13 cellular contexts compared by ENCODE assay signal in genomic region chr1:228809621-228810313, GRCh38.
DNase-seq lines count a peak whose midpoint lies in the region; ATAC-seq and TF ChIP-seq lines count a peak whose summit lies in the region.
"Had no signal": no experiment of that assay in that cellular context is flagged by ENCODE, and none has a peak within 500 bp of the region (broad histone marks: within the 10 kb centered on the region; RNA-seq: fewer than 3 reads in every experiment).

No MANE protein-coding gene starts in this region.

- DNase-seq in activated CD4-positive, alpha-beta T cell treated with anti-CD3 and anti-CD28 coated beads for 36 hours: peak; percentile 53
- DNase-seq in activated CD4-positive, alpha-beta T cell treated with anti-CD3 and anti-CD28 coated beads for 4 hours: no peak
- DNase-seq in T-helper 17 cell: no peak
- peak; percentile 62 for DNase-seq in hepatocyte (ENCODE audit: low spot score)
- DNase-seq in progenitor cell of endocrine pancreas (ENCODE audit: low spot score, unreplicated experiment): no peak
- DNase-seq in NOMO-1 treated with DMSO at 0.1 percent for 48 hours (lab: John Stamatoyannopoulos, UW; ENCODE audit: unreplicated experiment): no peak
- DNase-seq in posterior vena cava (ENCODE audit: low spot score): no peak
- DNase-seq: anterior cingulate cortex, DMS79, KG1, NCI-H2107 had no signal

- H2AFZ ChIP-seq in hepatocyte: no peak overlapping the region

- H3K4me2 ChIP-seq in hepatocyte: no peak overlapping the region

- no peaks in the 10 kb centered on the region for H3K27me3 ChIP-seq in hepatocyte
- H3K27me3 ChIP-seq: right atrium auricular region had no signal

- H3K27ac Mint-ChIP-seq in activated CD4-positive, alpha-beta T cell treated with anti-CD3 and anti-CD28 coated beads for 36 hours: peak overlapping the region; percentile 51
- no peak overlapping the region for H3K27ac Mint-ChIP-seq in T-helper 17 cell
- H3K27ac Mint-ChIP-seq in progenitor cell of endocrine pancreas: peak overlapping the region; percentile 87

- H3K4me3 Mint-ChIP-seq in activated CD4-positive, alpha-beta T cell treated with anti-CD3 and anti-CD28 coated beads for 36 hours: no peak overlapping the region
- no peak overlapping the region for H3K4me3 Mint-ChIP-seq in T-helper 17 cell
- H3K4me3 Mint-ChIP-seq in progenitor cell of endocrine pancreas (ENCODE audit: low read depth): no peak overlapping the region

- peaks cover 33% of the 10 kb centered on the region for H3K4me1 ChIP-seq in hepatocyte (ENCODE audit: insufficient read depth)

- intact Hi-C loops in activated CD4-positive, alpha-beta T cell treated with anti-CD3 and anti-CD28 coated beads for 36 hours (cut with DNase I, micrococcal nuclease): no loop called here
- intact Hi-C loops in posterior vena cava (cut with DNase I): loop anchor here in 1 of 2 donors (1.0 kb wide), 1 partner anchor 34 kb away; no protein-coding TSS in a partner anchor

- TF ChIP-seq CTCF in hepatocyte (IDR thresholded peaks at IDR 0.05; ENCODE audit: poor library complexity): no peak
- no peak for TF ChIP-seq CTCF in progenitor cell of endocrine pancreas (IDR thresholded peaks at IDR 0.05; ENCODE audit: unreplicated experiment)

- POLR2A ChIA-PET in activated CD4-positive, alpha-beta T cell treated with anti-CD3 and anti-CD28 coated beads for 36 hours (lab: Charles Lee): no interaction called here

- H4K20me1 ChIP-seq in hepatocyte (ENCODE audit: insufficient read depth, poor library complexity, severe bottlenecking): no peaks in the 10 kb centered on the region

- CTCF ChIA-PET in activated CD4-positive, alpha-beta T cell treated with anti-CD3 and anti-CD28 coated beads for 36 hours (lab: Charles Lee): no interaction called here

- no peaks in the 10 kb centered on the region for H3K36me3 ChIP-seq in hepatocyte (replicated peaks; ENCODE audit: insufficient read depth, low read depth)
- H3K36me3 ChIP-seq: right atrium auricular region had no signal

- no peaks in the 10 kb centered on the region for H3K27me3 Mint-ChIP-seq in activated CD4-positive, alpha-beta T cell treated with anti-CD3 and anti-CD28 coated beads for 36 hours
- H3K27me3 Mint-ChIP-seq in T-helper 17 cell (no peaks in the 10 kb centered on the region), progenitor cell of endocrine pancreas (no peaks in the 10 kb centered on the region)

- H3K9me3 Mint-ChIP-seq in activated CD4-positive, alpha-beta T cell treated with anti-CD3 and anti-CD28 coated beads for 36 hours (ENCODE audit: low read depth): no peaks in the 10 kb centered on the region
- no peaks in the 10 kb centered on the region for H3K9me3 Mint-ChIP-seq in progenitor cell of endocrine pancreas (ENCODE audit: low read depth)

- peak overlapping the region; percentile 87 for H3K27ac ChIP-seq in hepatocyte
- H3K27ac ChIP-seq: right atrium auricular region had no signal

- ATAC-seq in activated CD4-positive, alpha-beta T cell treated with anti-CD3 and anti-CD28 coated beads for 36 hours: peak; percentile 70
- ATAC-seq in T-helper 17 cell (peak; percentile 54), SK-N-SH treated with all-trans-retinoic acid at 6 μM for 48 hours (no peak)

- 85% methylated on average over 5 of the region's 5 CpGs for WGBS in hepatocyte (ENCODE audit: low lambda C conversion rate, missing lambda C conversion rate)

- no peaks in the 10 kb centered on the region for H3K36me3 Mint-ChIP-seq in activated CD4-positive, alpha-beta T cell treated with anti-CD3 and anti-CD28 coated beads for 36 hours (ENCODE audit: low read depth)
- H3K36me3 Mint-ChIP-seq in T-helper 17 cell (ENCODE audit: low read depth): no peaks in the 10 kb centered on the region
- no peaks in the 10 kb centered on the region for H3K36me3 Mint-ChIP-seq in progenitor cell of endocrine pancreas (ENCODE audit: insufficient read depth)

- H3K9me3 ChIP-seq in T-helper 17 cell (ENCODE audit: control insufficient read depth, low read length, poor library complexity, severe bottlenecking) (no peaks in the 10 kb centered on the region), hepatocyte (ENCODE audit: low read depth) (no peaks in the 10 kb centered on the region)
- H3K9me3 ChIP-seq: right atrium auricular region had no signal

- H3K9me2 ChIP-seq in hepatocyte (replicated peaks; ENCODE audit: insufficient read depth): no peaks in the 10 kb centered on the region

- H3K79me2 ChIP-seq in hepatocyte: no peaks in the 10 kb centered on the region

- H3K4me1 Mint-ChIP-seq in activated CD4-positive, alpha-beta T cell treated with anti-CD3 and anti-CD28 coated beads for 36 hours: peaks cover 38% of the 10 kb centered on the region
- H3K4me1 Mint-ChIP-seq in T-helper 17 cell (peaks cover 32% of the 10 kb centered on the region), progenitor cell of endocrine pancreas (ENCODE audit: low read depth) (peaks cover 41% of the 10 kb centered on the region)

- H3K4me3 ChIP-seq in hepatocyte: no peak overlapping the region
- H3K4me3 ChIP-seq: right atrium auricular region had no signal

TF ChIP-seq in SK-N-SH treated with all-trans-retinoic acid at 6 μM for 48 hours, 23 proteins besides CTCF, POLR2A, EP300 and RAD21:
- no peak for TF ChIP-seq BACH2 (CRISPR knock-in tag; IDR thresholded peaks at IDR 0.05; ENCODE audit: borderline replicate concordance)
- no peak for TF ChIP-seq TCF4 (CRISPR knock-in tag; IDR thresholded peaks at IDR 0.05; ENCODE audit: borderline replicate concordance)
- TF ChIP-seq ZFP3 (CRISPR knock-in tag; IDR thresholded peaks at IDR 0.05): no peak
- TF ChIP-seq, protein P1, sequence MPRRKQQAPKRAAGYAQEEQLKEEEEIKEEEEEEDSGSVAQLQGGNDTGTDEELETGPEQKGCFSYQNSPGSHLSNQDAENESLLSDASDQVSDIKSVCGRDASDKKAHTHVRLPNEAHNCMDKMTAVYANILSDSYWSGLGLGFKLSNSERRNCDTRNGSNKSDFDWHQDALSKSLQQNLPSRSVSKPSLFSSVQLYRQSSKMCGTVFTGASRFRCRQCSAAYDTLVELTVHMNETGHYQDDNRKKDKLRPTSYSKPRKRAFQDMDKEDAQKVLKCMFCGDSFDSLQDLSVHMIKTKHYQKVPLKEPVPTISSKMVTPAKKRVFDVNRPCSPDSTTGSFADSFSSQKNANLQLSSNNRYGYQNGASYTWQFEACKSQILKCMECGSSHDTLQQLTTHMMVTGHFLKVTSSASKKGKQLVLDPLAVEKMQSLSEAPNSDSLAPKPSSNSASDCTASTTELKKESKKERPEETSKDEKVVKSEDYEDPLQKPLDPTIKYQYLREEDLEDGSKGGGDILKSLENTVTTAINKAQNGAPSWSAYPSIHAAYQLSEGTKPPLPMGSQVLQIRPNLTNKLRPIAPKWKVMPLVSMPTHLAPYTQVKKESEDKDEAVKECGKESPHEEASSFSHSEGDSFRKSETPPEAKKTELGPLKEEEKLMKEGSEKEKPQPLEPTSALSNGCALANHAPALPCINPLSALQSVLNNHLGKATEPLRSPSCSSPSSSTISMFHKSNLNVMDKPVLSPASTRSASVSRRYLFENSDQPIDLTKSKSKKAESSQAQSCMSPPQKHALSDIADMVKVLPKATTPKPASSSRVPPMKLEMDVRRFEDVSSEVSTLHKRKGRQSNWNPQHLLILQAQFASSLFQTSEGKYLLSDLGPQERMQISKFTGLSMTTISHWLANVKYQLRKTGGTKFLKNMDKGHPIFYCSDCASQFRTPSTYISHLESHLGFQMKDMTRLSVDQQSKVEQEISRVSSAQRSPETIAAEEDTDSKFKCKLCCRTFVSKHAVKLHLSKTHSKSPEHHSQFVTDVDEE (CRISPR knock-in tag; IDR thresholded peaks at IDR 0.05): no peak
- TF ChIP-seq CSDC2 (CRISPR knock-in tag; IDR thresholded peaks at IDR 0.05): no peak
- no peak for TF ChIP-seq ZNF70 (CRISPR knock-in tag; IDR thresholded peaks at IDR 0.05)
- no peak for TF ChIP-seq ZC3H10 (CRISPR knock-in tag; IDR thresholded peaks at IDR 0.05)
- no peak for TF ChIP-seq TOX (CRISPR knock-in tag; IDR thresholded peaks at IDR 0.05; ENCODE audit: borderline replicate concordance)
- no peak for TF ChIP-seq CREB5 (CRISPR knock-in tag; IDR thresholded peaks at IDR 0.05; ENCODE audit: low read depth)

Comparison
In these comparisons a context has a peak if more than half of its experiments do, and no peak if none do; other contexts are left out.
1. DNase-seq: peak in activated CD4-positive, alpha-beta T cell treated with anti-CD3 and anti-CD28 coated beads for 36 hours (single experiment) and hepatocyte (single experiment); none in activated CD4-positive, alpha-beta T cell treated with anti-CD3 and anti-CD28 coated beads for 4 hours (0 of 2), T-helper 17 cell (0 of 3), progenitor cell of endocrine pancreas (single experiment), NOMO-1 treated with DMSO at 0.1 percent for 48 hours (single experiment) and posterior vena cava (single experiment).